Comparison of ENCODE assay signal across 23 cellular contexts in genomic region chr18:23614891-23615290, GRCh38.
"Had no signal": no experiment of that assay in that cellular context is flagged by ENCODE, and none has a peak within 500 bp of the region (broad histone marks: within the 10 kb centered on the region; RNA-seq: fewer than 3 reads in every experiment).

No MANE protein-coding gene starts in this region.

- ATAC-seq: effector memory CD8-positive, alpha-beta T cell; esophagus mucosa; gastrocnemius medialis; heart right ventricle; left cardiac atrium; left lung; left ventricle myocardium superior; lower lobe of right lung; mucosa of descending colon had no signal

- H3K36me3 ChIP-seq: colonic mucosa, esophagus squamous epithelium, gastrocnemius medialis, left lung, lower lobe of right lung had no signal

- H3K9me3 ChIP-seq: colonic mucosa, esophagus squamous epithelium, gastrocnemius medialis, heart right ventricle, left lung, lower lobe of right lung, mucosa of descending colon had no signal

- DNase-seq: colonic mucosa; cortex of kidney; effector CD8-positive, alpha-beta T cell; effector memory CD8-positive, alpha-beta T cell; endodermal cell; erythroblast; esophagus squamous epithelium; foreskin fibroblast; foreskin melanocyte; gastrocnemius medialis; glutamatergic neuron; head of caudate nucleus; heart right ventricle; hippocampal formation; left cardiac atrium; left lung; left ventricle myocardium superior; lower lobe of right lung; mesenchymal stem cell; mucosa of descending colon; naive B cell had no signal

- H3K4me3 ChIP-seq: colonic mucosa, esophagus squamous epithelium, gastrocnemius medialis, heart right ventricle, left lung, lower lobe of right lung, mucosa of descending colon had no signal

- H3K4me1 ChIP-seq: gastrocnemius medialis had no signal

- H3K27ac ChIP-seq: colonic mucosa, epithelial cell of prostate, esophagus squamous epithelium, gastrocnemius medialis, heart right ventricle, left lung, lower lobe of right lung had no signal
